ENCODE assay signal across 11 cellular contexts in genomic region chr20:50333131-50333530, GRCh38.
"Had no signal": no experiment of that assay in that cellular context is flagged by ENCODE, and none has a peak within 500 bp of the region (broad histone marks: within the 10 kb centered on the region; RNA-seq: fewer than 3 reads in every experiment).

No MANE protein-coding gene starts in this region.

- H3K27ac Mint-ChIP-seq: activated B cell treated with CpG ODN at 0.5 μM for 24 hours; activated CD4-positive, alpha-beta T cell treated with anti-CD3 and anti-CD28 coated beads, Interleukin-2, amount 10 ng/mL, durations not matched to agents 7 days and 5 days; activated naive CD4-positive, alpha-beta T cell treated with anti-CD3 and anti-CD28 coated beads, Interleukin-2, amount 50 U/mL, for 24 hours; dendritic cell treated with granulocyte-macrophage colony-stimulating factor and Interleukin-4, amounts not matched to agents 40 ng/mL and 50 ng/mL, for 4 days had no signal

- H3K9me3 Mint-ChIP-seq: activated B cell treated with CpG ODN at 0.5 μM for 24 hours; activated naive CD4-positive, alpha-beta T cell treated with anti-CD3 and anti-CD28 coated beads, Interleukin-2, amount 50 U/mL, for 24 hours had no signal

- H3K4me3 Mint-ChIP-seq: activated B cell treated with CpG ODN at 0.5 μM for 24 hours; activated CD4-positive, alpha-beta T cell treated with anti-CD3 and anti-CD28 coated beads, Interleukin-2, amount 10 ng/mL, durations not matched to agents 7 days and 5 days; activated naive CD4-positive, alpha-beta T cell treated with anti-CD3 and anti-CD28 coated beads, Interleukin-2, amount 50 U/mL, for 24 hours; brain; dendritic cell treated with granulocyte-macrophage colony-stimulating factor and Interleukin-4, amounts not matched to agents 40 ng/mL and 50 ng/mL, for 4 days had no signal

- H3K36me3 Mint-ChIP-seq: activated naive CD4-positive, alpha-beta T cell treated with anti-CD3 and anti-CD28 coated beads, Interleukin-2, amount 50 U/mL, for 24 hours; brain had no signal

- DNase-seq: activated B cell treated with CpG ODN at 0.5 μM for 24 hours; activated CD4-positive, alpha-beta T cell treated with anti-CD3 and anti-CD28 coated beads, Interleukin-2, amount 10 ng/mL, durations not matched to agents 7 days and 5 days; activated CD8-positive, alpha-beta memory T cell treated with anti-CD3 and anti-CD28 coated beads for 24 hours; amygdala; hypothalamus; midbrain; retina; stimulated activated naive CD4-positive, alpha-beta T cell treated with Interleukin-2 at 50 U/mL for 16 hours had no signal
